ENCODE assay signal across 9 cellular contexts in the genomic region with DNA sequence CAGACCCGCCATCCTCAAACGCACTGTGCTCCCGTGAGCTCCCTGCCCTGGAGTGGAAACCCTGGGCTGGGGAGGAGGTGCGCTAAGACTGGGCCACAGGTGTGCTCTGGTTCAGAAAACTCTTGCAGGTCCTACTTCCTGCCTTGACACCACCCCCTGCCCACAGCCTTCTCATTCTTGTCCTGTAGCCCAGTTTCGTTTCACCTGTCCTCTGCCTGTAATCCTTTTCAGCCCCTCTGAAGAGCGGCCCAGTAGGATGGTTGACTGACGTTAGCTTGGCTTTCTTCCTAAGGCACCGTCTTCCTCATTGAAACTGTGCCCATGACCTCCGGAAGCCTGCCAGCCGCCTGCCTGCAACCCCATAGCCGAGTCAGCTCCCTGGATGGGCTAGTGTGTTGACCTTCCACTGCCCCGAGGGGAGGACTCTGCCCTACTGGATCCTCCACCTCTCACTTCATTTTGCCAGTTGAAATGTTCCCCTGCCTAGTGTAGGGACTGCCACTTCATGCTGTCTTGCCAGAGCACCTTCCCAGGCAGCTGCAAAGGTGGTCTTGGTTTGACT.
DNase-seq lines count a peak whose midpoint lies in the region; ATAC-seq and TF ChIP-seq lines count a peak whose summit lies in the region.
"Had no signal": no experiment of that assay in that cellular context is flagged by ENCODE, and none has a peak within 500 bp of the region (broad histone marks: within the 10 kb centered on the region; RNA-seq: fewer than 3 reads in every experiment).

No MANE protein-coding gene starts in this region.

- H3K4me3 ChIP-seq in heart right ventricle: no peak overlapping the region

- H3K27ac ChIP-seq in heart right ventricle: no peak overlapping the region
- H3K27ac ChIP-seq in angular gyrus (ENCODE audit: low read depth, low read length): peak overlapping the region; percentile 32

- TF ChIP-seq CTCF in heart right ventricle (IDR thresholded peaks at IDR 0.05) (no peak), nephron progenitor cell (IDR thresholded peaks at IDR 0.05) (no peak)

- peaks cover 9% of the 10 kb centered on the region for H3K27me3 Mint-ChIP-seq in nephron progenitor cell (ENCODE audit: low read depth, poor library complexity)

- intact Hi-C loops in left ventricle myocardium superior (cut with micrococcal nuclease): no loop called here
- intact Hi-C loops in heart right ventricle (cut with DNase I): no loop called here

- no peak for ATAC-seq in left ventricle myocardium superior
- ATAC-seq in heart right ventricle: no peak
- no peak for ATAC-seq in HG02981 (IDR thresholded peaks at IDR 0.05; ENCODE audit: unreplicated experiment)

- no peaks in the 10 kb centered on the region for H3K36me3 ChIP-seq in heart right ventricle

- peaks cover 4 to 51% (median 23%) of the 10 kb centered on the region in 9 donors for H3K4me1 ChIP-seq in heart right ventricle

- WGBS in heart right ventricle, 2 donors: 75 to 81% methylated on average over 12 of the region's 12 CpGs

- H3K27me3 ChIP-seq in heart right ventricle: no peaks in the 10 kb centered on the region

- H3K4me3 Mint-ChIP-seq in nephron progenitor cell: no peak overlapping the region
- H3K4me3 Mint-ChIP-seq: HFFc6 had no signal

- H3K4me1 Mint-ChIP-seq in nephron progenitor cell: peaks cover 62% of the 10 kb centered on the region

- DNase-seq in left ventricle myocardium superior: peak; percentile 44
- DNase-seq in heart right ventricle: no peak
- DNase-seq in nephron progenitor cell: no peak
- no peak for DNase-seq in amniotic stem cell (lab: John Stamatoyannopoulos, UW)
- DNase-seq in COR-L47 (lab: John Stamatoyannopoulos, UW): no peak
- DNase-seq: HFFc6, NCI-H226 had no signal

- peaks cover 10% of the 10 kb centered on the region for H3K36me3 Mint-ChIP-seq in nephron progenitor cell (ENCODE audit: low read depth)

- H3K9me3 ChIP-seq in heart right ventricle: no peaks in the 10 kb centered on the region

- H3K9me3 Mint-ChIP-seq in nephron progenitor cell: peaks cover 6% of the 10 kb centered on the region
- H3K9me3 Mint-ChIP-seq: HFFc6 had no signal

- H3K27ac Mint-ChIP-seq in nephron progenitor cell: peak overlapping the region; percentile 76
- H3K27ac Mint-ChIP-seq: HFFc6 had no signal
